In the genomic region with DNA sequence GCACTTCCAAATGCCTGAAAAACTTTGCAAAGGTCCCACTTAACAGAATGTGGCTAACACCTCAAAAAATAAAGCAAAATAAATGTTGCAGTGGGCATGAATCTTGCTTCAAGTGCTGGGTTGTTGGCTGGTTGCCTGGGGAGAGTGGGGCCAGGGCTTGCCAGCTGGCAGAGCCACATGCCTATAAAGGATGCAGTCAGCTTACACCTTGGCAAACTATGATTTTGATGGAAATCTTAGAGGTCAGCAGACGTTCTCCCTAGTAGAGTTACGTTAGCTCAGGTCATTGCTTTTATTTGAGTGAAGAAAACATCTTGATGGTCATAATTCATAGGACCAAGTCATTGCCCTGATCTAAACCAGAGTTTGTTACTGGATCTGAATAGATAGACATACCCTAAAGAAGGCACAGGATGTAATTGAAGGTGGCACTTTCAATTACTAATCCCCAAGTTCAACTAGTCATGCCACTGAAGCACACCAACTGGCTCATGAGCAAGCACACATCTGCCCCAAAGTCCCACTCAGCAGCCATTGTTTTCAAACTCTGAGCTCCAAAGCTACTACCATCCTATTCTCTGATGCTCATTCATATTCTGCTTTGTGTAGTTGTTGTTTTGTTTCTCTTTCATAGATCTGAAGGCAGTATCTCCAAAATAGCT, we compare ENCODE assay signal across 1 cellular context.
TF ChIP-seq lines count a peak whose summit lies in the region.

No MANE protein-coding gene starts in this region.

TF ChIP-seq in HEK293, 187 proteins besides CTCF, POLR2A, EP300 and RAD21 (continued from another document):
- no peak for TF ChIP-seq ZNF518A (tag by site-specific recombination; conservative IDR thresholded peaks at IDR 0.05; ENCODE audit: low read depth)
- TF ChIP-seq, protein P1, sequence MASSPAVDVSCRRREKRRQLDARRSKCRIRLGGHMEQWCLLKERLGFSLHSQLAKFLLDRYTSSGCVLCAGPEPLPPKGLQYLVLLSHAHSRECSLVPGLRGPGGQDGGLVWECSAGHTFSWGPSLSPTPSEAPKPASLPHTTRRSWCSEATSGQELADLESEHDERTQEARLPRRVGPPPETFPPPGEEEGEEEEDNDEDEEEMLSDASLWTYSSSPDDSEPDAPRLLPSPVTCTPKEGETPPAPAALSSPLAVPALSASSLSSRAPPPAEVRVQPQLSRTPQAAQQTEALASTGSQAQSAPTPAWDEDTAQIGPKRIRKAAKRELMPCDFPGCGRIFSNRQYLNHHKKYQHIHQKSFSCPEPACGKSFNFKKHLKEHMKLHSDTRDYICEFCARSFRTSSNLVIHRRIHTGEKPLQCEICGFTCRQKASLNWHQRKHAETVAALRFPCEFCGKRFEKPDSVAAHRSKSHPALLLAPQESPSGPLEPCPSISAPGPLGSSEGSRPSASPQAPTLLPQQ (tag by site-specific recombination; IDR thresholded peaks at IDR 0.05): peak; percentile 91
- no peak for TF ChIP-seq HOXD13 (CRISPR knock-in tag; IDR thresholded peaks at IDR 0.05; ENCODE audit: borderline replicate concordance)
- TF ChIP-seq GLIS2 (tag by site-specific recombination; IDR thresholded peaks at IDR 0.05): no peak
- TF ChIP-seq KLF16 (tag by site-specific recombination; IDR thresholded peaks at IDR 0.05): no peak
- no peak for TF ChIP-seq ZNF704 (tag by site-specific recombination; IDR thresholded peaks at IDR 0.05)
- TF ChIP-seq ZNF132 (tag by site-specific recombination; IDR thresholded peaks at IDR 0.05; ENCODE audit: borderline replicate concordance): no peak
- TF ChIP-seq GLI2 (tag by site-specific recombination; IDR thresholded peaks at IDR 0.05; ENCODE audit: borderline replicate concordance, low read depth): no peak
- TF ChIP-seq ZNF169 (tag by site-specific recombination; IDR thresholded peaks at IDR 0.05): no peak
- peak; percentile 58 for TF ChIP-seq ZNF335 (tag by site-specific recombination; conservative IDR thresholded peaks at IDR 0.05)
- TF ChIP-seq KLF7 (tag by site-specific recombination; IDR thresholded peaks at IDR 0.05; ENCODE audit: borderline replicate concordance): no peak
- TF ChIP-seq ZNF248 (tag by site-specific recombination; IDR thresholded peaks at IDR 0.05): no peak
TF ChIP-seq in HEK293: peak in this region for 4.
